Comparison of ENCODE assay signal across 18 cellular contexts in genomic region chr1:236727521-236727920, GRCh38. TPM values are rescaled to one million over a fixed set of nuclear protein-coding genes. Genes with fewer than 3 reads are reported as not detected.
"Had no signal": no experiment of that assay in that cellular context is flagged by ENCODE, and none has a peak within 500 bp of the region (broad histone marks: within the 10 kb centered on the region; RNA-seq: fewer than 3 reads in every experiment).

No MANE protein-coding gene starts in this region.

- DNase-seq: activated CD4-positive, alpha-beta T cell treated with anti-CD3 and anti-CD28 coated beads, Interleukin-2, amount 10 ng/mL, durations not matched to agents 24 days and 14 days; activated CD4-positive, CD25-positive, alpha-beta regulatory T cell; activated CD8-positive, alpha-beta memory T cell treated with anti-CD3 and anti-CD28 coated beads, Interleukin-2, amount 50 U/mL, for 4 hours; activated CD8-positive, alpha-beta T cell treated with anti-CD3 and anti-CD28 coated beads, Interleukin-2, amount 10 ng/mL, durations not matched to agents 7 days and 5 days; activated gamma-delta T cell; activated T-cell treated with anti-CD3 and anti-CD28 coated beads, Interleukin-2, amount 50 U/mL, for 72 hours; central memory CD4-positive, alpha-beta T cell; colonic mucosa; esophagus squamous epithelium; stimulated activated CD4-positive, alpha-beta T cell treated with anti-CD3 and anti-CD28 coated beads, Interleukin-4, amount 100 ng/mL, for 24 hours; stimulated activated naive CD4-positive, alpha-beta T cell; substantia nigra; transverse colon had no signal

- H3K27ac ChIP-seq: colonic mucosa, esophagus squamous epithelium, transverse colon had no signal

- H3K9me3 ChIP-seq: colonic mucosa, esophagus squamous epithelium, transverse colon had no signal

- H3K36me3 ChIP-seq: colonic mucosa, esophagus squamous epithelium, transverse colon had no signal

- H3K4me1 ChIP-seq: colonic mucosa, esophagus squamous epithelium, transverse colon had no signal

- H3K4me3 ChIP-seq: colonic mucosa, esophagus squamous epithelium, lung, transverse colon had no signal

- H3K27me3 ChIP-seq: colonic mucosa, esophagus squamous epithelium, transverse colon had no signal

- ATAC-seq: activated CD8-positive, alpha-beta T cell treated with anti-CD3 and anti-CD28 coated beads, Interleukin-2, amount 10 ng/mL, durations not matched to agents 7 days and 5 days; activated naive CD4-positive, alpha-beta T cell treated with anti-CD3 and anti-CD28 coated beads, Interleukin-2, amount 50 U/mL, for 72 hours; activated T-cell treated with anti-CD3 and anti-CD28 coated beads, Interleukin-2, amount 50 U/mL, for 72 hours had no signal

RNA-seq across cellular contexts. Expression of gene ACTN2, which starts 41.2 kb away (rescaled TPM):
- total RNA-seq: activated CD8-positive, alpha-beta T cell treated with anti-CD3 and anti-CD28 coated beads, Interleukin-2, amount 10 ng/mL, durations not matched to agents 7 days and 5 days; fibroblast of villous mesenchyme; osteocyte; T-helper 2 cell treated with Interferon-gamma antibody and Interleukin-4, amounts not matched to agents 100 ng/mL and 5 ng/mL, for 36 hours had no signal
